In the genomic region with DNA sequence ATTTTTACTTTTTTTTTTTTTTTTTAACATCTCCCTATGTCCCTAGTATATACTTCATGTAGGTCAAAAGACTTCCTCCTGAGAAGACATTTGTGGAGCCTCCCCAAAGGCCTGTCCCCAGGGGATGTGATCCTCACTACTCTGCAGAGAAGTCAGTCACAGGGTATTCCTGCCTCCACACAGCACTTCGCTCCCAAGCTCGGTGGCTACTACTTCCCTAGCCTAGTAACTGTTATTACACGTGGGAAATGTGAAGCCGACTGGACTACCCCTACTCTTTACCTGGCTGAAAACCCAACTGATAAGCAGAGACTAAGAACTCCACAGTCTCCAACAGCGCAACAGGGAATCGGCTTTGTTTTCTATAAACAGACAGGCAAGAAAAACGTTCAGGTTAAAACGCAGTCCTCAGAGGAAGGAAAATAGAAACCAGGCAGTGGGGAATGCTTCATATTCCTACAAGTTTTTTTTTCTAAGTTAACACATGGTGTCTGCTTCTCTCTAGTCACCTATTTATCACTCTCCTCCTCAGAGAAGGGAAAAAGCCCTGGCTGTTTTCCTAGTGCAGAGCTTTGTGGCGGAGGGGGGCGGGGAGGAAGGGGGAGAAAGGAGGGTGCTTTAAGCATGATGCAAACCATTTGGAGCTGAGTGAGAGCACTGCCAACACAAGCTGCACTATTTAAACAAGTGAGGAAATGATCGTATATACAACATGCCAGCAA, we compare ENCODE assay signal across 1 cellular context.
TF ChIP-seq lines count a peak whose summit lies in the region.

No MANE protein-coding gene starts in this region.

TF ChIP-seq in HEK293, 187 proteins besides CTCF, POLR2A, EP300 and RAD21 (continued from another document):
- TF ChIP-seq, protein P1, sequence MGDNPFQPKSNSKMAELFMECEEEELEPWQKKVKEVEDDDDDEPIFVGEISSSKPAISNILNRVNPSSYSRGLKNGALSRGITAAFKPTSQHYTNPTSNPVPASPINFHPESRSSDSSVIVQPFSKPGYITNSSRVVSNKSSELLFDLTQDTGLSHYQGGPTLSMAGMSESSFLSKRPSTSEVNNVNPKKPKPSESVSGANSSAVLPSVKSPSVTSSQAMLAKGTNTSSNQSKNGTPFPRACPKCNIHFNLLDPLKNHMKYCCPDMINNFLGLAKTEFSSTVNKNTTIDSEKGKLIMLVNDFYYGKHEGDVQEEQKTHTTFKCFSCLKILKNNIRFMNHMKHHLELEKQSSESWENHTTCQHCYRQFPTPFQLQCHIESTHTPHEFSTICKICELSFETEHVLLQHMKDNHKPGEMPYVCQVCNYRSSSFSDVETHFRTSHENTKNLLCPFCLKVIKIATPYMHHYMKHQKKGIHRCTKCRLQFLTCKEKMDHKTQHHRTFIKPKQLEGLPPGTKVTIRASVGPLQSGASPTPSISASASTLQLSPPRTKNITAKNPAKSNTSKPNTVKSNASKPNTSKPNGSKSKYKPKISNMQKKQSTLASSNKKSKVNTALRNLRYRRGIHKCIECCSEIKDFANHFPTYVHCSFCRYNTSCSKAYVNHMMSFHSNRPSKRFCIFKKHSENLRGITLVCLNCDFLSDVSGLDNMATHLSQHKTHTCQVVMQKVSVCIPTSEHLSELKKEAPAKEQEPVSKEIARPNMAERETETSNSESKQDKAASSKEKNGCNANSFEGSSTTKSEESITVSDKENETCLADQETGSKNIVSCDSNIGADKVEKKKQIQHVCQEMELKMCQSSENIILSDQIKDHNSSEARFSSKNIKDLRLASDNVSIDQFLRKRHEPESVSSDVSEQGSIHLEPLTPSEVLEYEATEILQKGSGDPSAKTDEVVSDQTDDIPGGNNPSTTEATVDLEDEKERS (tag by site-specific recombination; IDR thresholded peaks at IDR 0.05) = no peak
- TF ChIP-seq ZNF785 (tag by site-specific recombination; IDR thresholded peaks at IDR 0.05) = no peak
- TF ChIP-seq, protein P2, sequence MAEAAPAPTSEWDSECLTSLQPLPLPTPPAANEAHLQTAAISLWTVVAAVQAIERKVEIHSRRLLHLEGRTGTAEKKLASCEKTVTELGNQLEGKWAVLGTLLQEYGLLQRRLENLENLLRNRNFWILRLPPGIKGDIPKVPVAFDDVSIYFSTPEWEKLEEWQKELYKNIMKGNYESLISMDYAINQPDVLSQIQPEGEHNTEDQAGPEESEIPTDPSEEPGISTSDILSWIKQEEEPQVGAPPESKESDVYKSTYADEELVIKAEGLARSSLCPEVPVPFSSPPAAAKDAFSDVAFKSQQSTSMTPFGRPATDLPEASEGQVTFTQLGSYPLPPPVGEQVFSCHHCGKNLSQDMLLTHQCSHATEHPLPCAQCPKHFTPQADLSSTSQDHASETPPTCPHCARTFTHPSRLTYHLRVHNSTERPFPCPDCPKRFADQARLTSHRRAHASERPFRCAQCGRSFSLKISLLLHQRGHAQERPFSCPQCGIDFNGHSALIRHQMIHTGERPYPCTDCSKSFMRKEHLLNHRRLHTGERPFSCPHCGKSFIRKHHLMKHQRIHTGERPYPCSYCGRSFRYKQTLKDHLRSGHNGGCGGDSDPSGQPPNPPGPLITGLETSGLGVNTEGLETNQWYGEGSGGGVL (tag by site-specific recombination; IDR thresholded peaks at IDR 0.05) = peak; percentile 92
- no peak for TF ChIP-seq MYNN (tag by site-specific recombination; IDR thresholded peaks at IDR 0.05; ENCODE audit: borderline replicate concordance)
- TF ChIP-seq ZNF433 (tag by site-specific recombination; IDR thresholded peaks at IDR 0.05; ENCODE audit: low read depth) = no peak
- TF ChIP-seq, protein P3, sequence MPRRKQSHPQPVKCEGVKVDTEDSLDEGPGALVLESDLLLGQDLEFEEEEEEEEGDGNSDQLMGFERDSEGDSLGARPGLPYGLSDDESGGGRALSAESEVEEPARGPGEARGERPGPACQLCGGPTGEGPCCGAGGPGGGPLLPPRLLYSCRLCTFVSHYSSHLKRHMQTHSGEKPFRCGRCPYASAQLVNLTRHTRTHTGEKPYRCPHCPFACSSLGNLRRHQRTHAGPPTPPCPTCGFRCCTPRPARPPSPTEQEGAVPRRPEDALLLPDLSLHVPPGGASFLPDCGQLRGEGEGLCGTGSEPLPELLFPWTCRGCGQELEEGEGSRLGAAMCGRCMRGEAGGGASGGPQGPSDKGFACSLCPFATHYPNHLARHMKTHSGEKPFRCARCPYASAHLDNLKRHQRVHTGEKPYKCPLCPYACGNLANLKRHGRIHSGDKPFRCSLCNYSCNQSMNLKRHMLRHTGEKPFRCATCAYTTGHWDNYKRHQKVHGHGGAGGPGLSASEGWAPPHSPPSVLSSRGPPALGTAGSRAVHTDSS (tag by site-specific recombination; IDR thresholded peaks at IDR 0.05) = 0 out of 2 replicates have a peak, but pooled peaks have one; percentile 24
- TF ChIP-seq PRDM1 (tag by site-specific recombination; IDR thresholded peaks at IDR 0.05) = peak; percentile 53; the same call in 1 of the 2 replicates
- TF ChIP-seq ZNF19 (tag by site-specific recombination; IDR thresholded peaks at IDR 0.05; ENCODE audit: low read depth) = no peak
- no peak for TF ChIP-seq ZNF239 (tag by site-specific recombination; IDR thresholded peaks at IDR 0.05)
- TF ChIP-seq SP7 (tag by site-specific recombination; IDR thresholded peaks at IDR 0.05) = no peak
- no peak for TF ChIP-seq ZNF114 (tag by site-specific recombination; IDR thresholded peaks at IDR 0.05)
- no peak for TF ChIP-seq YY1 (tag by site-specific recombination; IDR thresholded peaks at IDR 0.05)
- TF ChIP-seq, protein P4, sequence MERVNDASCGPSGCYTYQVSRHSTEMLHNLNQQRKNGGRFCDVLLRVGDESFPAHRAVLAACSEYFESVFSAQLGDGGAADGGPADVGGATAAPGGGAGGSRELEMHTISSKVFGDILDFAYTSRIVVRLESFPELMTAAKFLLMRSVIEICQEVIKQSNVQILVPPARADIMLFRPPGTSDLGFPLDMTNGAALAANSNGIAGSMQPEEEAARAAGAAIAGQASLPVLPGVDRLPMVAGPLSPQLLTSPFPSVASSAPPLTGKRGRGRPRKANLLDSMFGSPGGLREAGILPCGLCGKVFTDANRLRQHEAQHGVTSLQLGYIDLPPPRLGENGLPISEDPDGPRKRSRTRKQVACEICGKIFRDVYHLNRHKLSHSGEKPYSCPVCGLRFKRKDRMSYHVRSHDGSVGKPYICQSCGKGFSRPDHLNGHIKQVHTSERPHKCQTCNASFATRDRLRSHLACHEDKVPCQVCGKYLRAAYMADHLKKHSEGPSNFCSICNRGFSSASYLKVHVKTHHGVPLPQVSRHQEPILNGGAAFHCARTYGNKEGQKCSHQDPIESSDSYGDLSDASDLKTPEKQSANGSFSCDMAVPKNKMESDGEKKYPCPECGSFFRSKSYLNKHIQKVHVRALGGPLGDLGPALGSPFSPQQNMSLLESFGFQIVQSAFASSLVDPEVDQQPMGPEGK (tag by site-specific recombination; IDR thresholded peaks at IDR 0.05) = peak; percentile 54; the same call in 1 of the 2 replicates
- no peak for TF ChIP-seq ZFP37 (tag by site-specific recombination; IDR thresholded peaks at IDR 0.05)
- no peak for TF ChIP-seq ZNF514 (tag by site-specific recombination; IDR thresholded peaks at IDR 0.05)
- no peak for TF ChIP-seq HOXC10 (CRISPR knock-in tag; IDR thresholded peaks at IDR 0.05)
